16 cellular contexts compared by ENCODE assay signal in the genomic region with DNA sequence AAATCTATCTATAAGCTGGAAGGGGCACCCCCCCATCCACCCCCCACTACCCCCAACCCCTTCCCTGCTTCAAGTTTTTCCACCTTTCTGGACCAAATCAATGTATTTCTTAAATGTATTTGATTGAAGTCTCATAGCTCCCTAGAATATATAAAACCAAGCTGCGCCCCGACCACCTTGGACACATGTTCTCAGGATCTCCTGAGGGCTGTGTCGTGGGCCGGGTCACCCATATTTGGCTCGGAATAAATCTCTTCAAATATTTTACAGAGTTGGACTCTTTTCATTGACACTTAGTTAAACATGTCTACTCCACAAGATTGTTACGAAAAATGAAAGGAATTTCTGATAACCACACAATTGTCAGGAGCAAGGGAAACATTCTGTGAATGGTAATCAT.
DNase-seq lines count a peak whose midpoint lies in the region; ATAC-seq and TF ChIP-seq lines count a peak whose summit lies in the region.
"Had no signal": no experiment of that assay in that cellular context is flagged by ENCODE, and none has a peak within 500 bp of the region (broad histone marks: within the 10 kb centered on the region; RNA-seq: fewer than 3 reads in every experiment).

No MANE protein-coding gene starts in this region.

- CTCF ChIA-PET in WTC11 (lab: Charles Lee) = interaction anchor here (1.2 to 2.1 kb wide), 2 partner anchors 101 to 194 kb away, joined by 3 to 4 read pairs; no protein-coding TSS in a partner anchor

- H4K20me1 ChIP-seq in osteoblast (ENCODE audit: insufficient read depth, low read length) = no peaks in the 10 kb centered on the region
- H4K20me1 ChIP-seq: BLaER1 treated with 17β-estradiol and CSF1 and Interleukin-3, amounts not matched to agents 10 nM and 100 nM had no signal

- no peaks in the 10 kb centered on the region for H3K36me3 Mint-ChIP-seq in WTC11
- no peaks in the 10 kb centered on the region for H3K36me3 Mint-ChIP-seq in naive thymus-derived CD8-positive, alpha-beta T cell
- H3K36me3 Mint-ChIP-seq: CD8-positive, alpha-beta T cell had no signal

- H3K4me1 ChIP-seq in iPS-18a (ENCODE audit: control insufficient read depth, low read depth, low read length) (peaks cover 22% of the 10 kb centered on the region), osteoblast (ENCODE audit: insufficient read depth, low read length) (no peaks in the 10 kb centered on the region)

- no peak overlapping the region for H3K4me2 ChIP-seq in osteoblast (ENCODE audit: insufficient read depth, low read length)
- H3K4me2 ChIP-seq: BLaER1 treated with 17β-estradiol and CSF1 and Interleukin-3, amounts not matched to agents 10 nM and 100 nM had no signal

- H3K27ac Mint-ChIP-seq in WTC11 = peak overlapping the region; percentile 47; the same call in 1 of the 2 replicates
- no peak overlapping the region for H3K27ac Mint-ChIP-seq in naive thymus-derived CD8-positive, alpha-beta T cell
- H3K27ac Mint-ChIP-seq: B cell; CD8-positive, alpha-beta T cell had no signal

- no peaks in the 10 kb centered on the region for H3K27me3 ChIP-seq in iPS-18a (ENCODE audit: control insufficient read depth, insufficient read depth, low read length)
- no peaks in the 10 kb centered on the region for H3K27me3 ChIP-seq in osteoblast (ENCODE audit: insufficient read depth, low read length)
- H3K27me3 ChIP-seq: BLaER1 treated with 17β-estradiol and CSF1 and Interleukin-3, amounts not matched to agents 10 nM and 100 nM had no signal

- H3K9me3 Mint-ChIP-seq in WTC11 = no peaks in the 10 kb centered on the region
- peaks cover 0 to 2% (median 0%) of the 10 kb centered on the region in 9 donors for H3K9me3 Mint-ChIP-seq in naive thymus-derived CD8-positive, alpha-beta T cell
- H3K9me3 Mint-ChIP-seq: CD8-positive, alpha-beta T cell; H9 had no signal

- ATAC-seq in WTC11 (no peak), HG02588 (IDR thresholded peaks at IDR 0.05; ENCODE audit: unreplicated experiment) (no peak)
- ATAC-seq in naive thymus-derived CD8-positive, alpha-beta T cell = no peak
- ATAC-seq: CD8-positive, alpha-beta T cell had no signal

- DNase-seq in WTC11 (ENCODE audit: low spot score) (no peak), osteoblast (ENCODE audit: insufficient read length, low spot score, missing footprints) (peak; percentile 34), glomerular visceral epithelial cell (ENCODE audit: extremely low spot score) (no peak), OCI-M2 (lab: John Stamatoyannopoulos, UW; ENCODE audit: unreplicated experiment) (no peak)
- DNase-seq in naive thymus-derived CD8-positive, alpha-beta T cell = no peak
- DNase-seq: Calu3; CD8-positive, alpha-beta T cell; DMS79 treated with DMSO at 0.1 percent for 48 hours; GF-D8; GOT3; H9 had no signal

- H3K9ac ChIP-seq in iPS-18a (ENCODE audit: low read length) = no peak overlapping the region
- H3K9ac ChIP-seq: BLaER1 treated with 17β-estradiol and CSF1 and Interleukin-3, amounts not matched to agents 10 nM and 100 nM had no signal

- no peak overlapping the region for H2AFZ ChIP-seq in osteoblast (ENCODE audit: low read length)

- H3K9me3 ChIP-seq in iPS-18a (ENCODE audit: control insufficient read depth, low read depth, low read length) (no peaks in the 10 kb centered on the region), osteoblast (ENCODE audit: low read depth, low read length) (peaks cover 3% of the 10 kb centered on the region)
- H3K9me3 ChIP-seq: BLaER1 treated with 17β-estradiol and CSF1 and Interleukin-3, amounts not matched to agents 10 nM and 100 nM had no signal

- TF ChIP-seq CTCF in WTC11 (IDR thresholded peaks at IDR 0.05) (no peak), osteoblast (IDR thresholded peaks at IDR 0.05; ENCODE audit: extremely low read depth, low read depth, low read length) (no peak)

- H3K4me3 Mint-ChIP-seq in WTC11 = 0 out of 2 replicates have a peak overlapping the region, but pooled peaks have one; percentile 2
- H3K4me3 Mint-ChIP-seq in naive thymus-derived CD8-positive, alpha-beta T cell = no peak overlapping the region
- H3K4me3 Mint-ChIP-seq: B cell; CD8-positive, alpha-beta T cell had no signal

- H3K4me3 ChIP-seq in iPS-18a (ENCODE audit: low read length) = peak overlapping the region; percentile 11
- no peak overlapping the region for H3K4me3 ChIP-seq in osteoblast (ENCODE audit: insufficient read depth, low read length)
- H3K4me3 ChIP-seq: BLaER1 treated with 17β-estradiol and CSF1 and Interleukin-3, amounts not matched to agents 10 nM and 100 nM had no signal

- POLR2A ChIA-PET in WTC11 (lab: Charles Lee) = no interaction called here
- POLR2A ChIA-PET in naive thymus-derived CD8-positive, alpha-beta T cell (lab: Charles Lee) = no interaction called here

- no peaks in the 10 kb centered on the region for H3K27me3 Mint-ChIP-seq in WTC11 (ENCODE audit: low read depth)
- peaks cover 2 to 9% (median 5%) of the 10 kb centered on the region in 5 donors for H3K27me3 Mint-ChIP-seq in naive thymus-derived CD8-positive, alpha-beta T cell

- H3K27ac ChIP-seq in iPS-18a (ENCODE audit: low read length) = no peak overlapping the region
- no peak overlapping the region for H3K27ac ChIP-seq in osteoblast (ENCODE audit: low read depth, low read length)
- H3K27ac ChIP-seq: BLaER1 treated with 17β-estradiol and CSF1 and Interleukin-3, amounts not matched to agents 10 nM and 100 nM; HL-60 had no signal

- H3K4me1 Mint-ChIP-seq in WTC11 = peaks cover 38% of the 10 kb centered on the region
- H3K4me1 Mint-ChIP-seq in naive thymus-derived CD8-positive, alpha-beta T cell = peaks cover 0 to 2% (median 0%) of the 10 kb centered on the region in 4 donors

- H3K36me3 ChIP-seq in iPS-18a (ENCODE audit: control insufficient read depth, low read depth, low read length) (no peaks in the 10 kb centered on the region), osteoblast (ENCODE audit: insufficient read depth, low read length) (no peaks in the 10 kb centered on the region)
- H3K36me3 ChIP-seq: BLaER1 treated with 17β-estradiol and CSF1 and Interleukin-3, amounts not matched to agents 10 nM and 100 nM had no signal

- no peaks in the 10 kb centered on the region for H3K79me2 ChIP-seq in osteoblast (ENCODE audit: insufficient read depth, low read length)

TF ChIP-seq in WTC11, 78 proteins besides CTCF, POLR2A, EP300 and RAD21:
- no peak for TF ChIP-seq ATF3 (CRISPR knock-in tag; conservative IDR thresholded peaks at IDR 0.05)
